ENCODE assay signal across 15 cellular contexts in genomic region chr2:237743024-237743423, GRCh38. TPM values are rescaled to one million over a fixed set of nuclear protein-coding genes. Genes with fewer than 3 reads are reported as not detected.
DNase-seq lines count a peak whose midpoint lies in the region; ATAC-seq lines count a peak whose summit lies in the region.
"Had no signal": no experiment of that assay in that cellular context is flagged by ENCODE, and none has a peak within 500 bp of the region (broad histone marks: within the 10 kb centered on the region; RNA-seq: fewer than 3 reads in every experiment).

No MANE protein-coding gene starts in this region.

- in situ Hi-C loops in GM23248 (cut with MboI): loop anchor here (10.0 kb wide), 2 partner anchors 68 to 158 kb away; no protein-coding TSS in a partner anchor

- no peak overlapping the region for H2AFZ ChIP-seq in GM23248

- peaks cover 17% of the 10 kb centered on the region for H3F3A ChIP-seq in GM23248 (ENCODE audit: insufficient read depth)

- no peak overlapping the region for H3K4me3 ChIP-seq in BLaER1 treated with 17β-estradiol and CSF1 and Interleukin-3, amounts not matched to agents 10 nM and 100 nM
- no peak overlapping the region for H3K4me3 ChIP-seq in GM23248

- H3K27me3 Mint-ChIP-seq in central memory CD8-positive, alpha-beta T cell: no peaks in the 10 kb centered on the region
- no peaks in the 10 kb centered on the region for H3K27me3 Mint-ChIP-seq in naive thymus-derived CD8-positive, alpha-beta T cell

- no peak overlapping the region for H3K4me3 Mint-ChIP-seq in central memory CD8-positive, alpha-beta T cell
- no peak overlapping the region for H3K4me3 Mint-ChIP-seq in naive thymus-derived CD8-positive, alpha-beta T cell

- H3K27me3 ChIP-seq in BLaER1 treated with 17β-estradiol and CSF1 and Interleukin-3, amounts not matched to agents 10 nM and 100 nM: no peaks in the 10 kb centered on the region
- no peaks in the 10 kb centered on the region for H3K27me3 ChIP-seq in GM23248 (replicated peaks; ENCODE audit: insufficient read depth)

- peaks cover 31 to 70% (median 47%) of the 10 kb centered on the region in 10 experiments for H3K4me1 ChIP-seq in BLaER1 treated with 17β-estradiol and CSF1 and Interleukin-3, amounts not matched to agents 10 nM and 100 nM
- H3K4me1 ChIP-seq in GM23248 (ENCODE audit: insufficient read depth): peaks cover 12% of the 10 kb centered on the region

- peaks cover 58% of the 10 kb centered on the region for H3K4me1 Mint-ChIP-seq in central memory CD8-positive, alpha-beta T cell
- H3K4me1 Mint-ChIP-seq in naive thymus-derived CD8-positive, alpha-beta T cell: peaks cover 24 to 62% (median 52%) of the 10 kb centered on the region in 4 donors

- no peak for ATAC-seq in central memory CD8-positive, alpha-beta T cell (replicated peaks; ENCODE audit: extremely low read depth, poor library complexity, severe bottlenecking)
- ATAC-seq in naive thymus-derived CD8-positive, alpha-beta T cell: no peak
- ATAC-seq in HG03442 (IDR thresholded peaks at IDR 0.05; ENCODE audit: unreplicated experiment): no peak

- H3K4me2 ChIP-seq in BLaER1 treated with 17β-estradiol and CSF1 and Interleukin-3, amounts not matched to agents 10 nM and 100 nM: peak overlapping the region in 7 of 11 experiments; percentile 0 to 38 (median 13); a peak in 10 of 22 replicates
- no peak overlapping the region for H3K4me2 ChIP-seq in GM23248 (ENCODE audit: unreplicated experiment)

- peak overlapping the region in 2 of 11 experiments; percentile 36 to 46; a peak in 3 of 22 replicates for H3K9ac ChIP-seq in BLaER1 treated with 17β-estradiol and CSF1 and Interleukin-3, amounts not matched to agents 10 nM and 100 nM
- 0 out of 2 replicates have a peak overlapping the region, but pooled peaks have one; percentile 37 for H3K9ac ChIP-seq in GM23248

- H3K36me3 Mint-ChIP-seq in central memory CD8-positive, alpha-beta T cell (ENCODE audit: insufficient read depth): peaks cover 17% of the 10 kb centered on the region
- H3K36me3 Mint-ChIP-seq in naive thymus-derived CD8-positive, alpha-beta T cell: peaks cover 0 to 39% (median 2%) of the 10 kb centered on the region in 3 donors

- POLR2A ChIA-PET in naive thymus-derived CD8-positive, alpha-beta T cell (lab: Charles Lee): interaction anchor here (1.0 to 4.7 kb wide), 2 partner anchors 68 to 70 kb away, joined by 4 to 24 read pairs; no protein-coding TSS in a partner anchor

- H3K9me2 ChIP-seq in GM23248 (ENCODE audit: insufficient read depth): no peaks in the 10 kb centered on the region

- H3K79me2 ChIP-seq in GM23248 (ENCODE audit: insufficient read depth): peaks cover 96% of the 10 kb centered on the region

- peak overlapping the region; percentile 86 for H3K27ac Mint-ChIP-seq in central memory CD8-positive, alpha-beta T cell (ENCODE audit: low read depth)
- H3K27ac Mint-ChIP-seq in naive thymus-derived CD8-positive, alpha-beta T cell: peak overlapping the region; percentile 81 to 94 (median 92)

- DNase-seq in GM23248 (no peak), NCI-H2196 treated with DMSO at 0.1 percent for 48 hours (lab: John Stamatoyannopoulos, UW; ENCODE audit: unreplicated experiment) (no peak), cerebellar nuclear complex (lab: John Stamatoyannopoulos, UW) (no peak)
- DNase-seq in central memory CD8-positive, alpha-beta T cell (ENCODE audit: low spot score in 2 of 2): no peak
- DNase-seq in naive thymus-derived CD8-positive, alpha-beta T cell: no peak
- no peak for DNase-seq in central memory CD4-positive, alpha-beta T cell
- DNase-seq: activated T-cell treated with anti-CD3 and anti-CD28 coated beads, Interleukin-2, amount 50 U/mL, for 1 hour; C1 segment of cervical spinal cord; mesenchymal stem cell; NCI-H1105 treated with DMSO at 0.1 percent for 48 hours; NCI-H524 treated with DMSO at 0.1 percent for 48 hours; RPMI8226; stimulated activated CD4-positive, alpha-beta T cell treated with anti-CD3 and anti-CD28 coated beads, Interleukin-4, amount 100 ng/mL, for 4 hours had no signal

- no peaks in the 10 kb centered on the region for H3K9me3 Mint-ChIP-seq in central memory CD8-positive, alpha-beta T cell
- no peaks in the 10 kb centered on the region for H3K9me3 Mint-ChIP-seq in naive thymus-derived CD8-positive, alpha-beta T cell

- peaks cover 86 to 100% (median 95%) of the 10 kb centered on the region in 11 experiments for H4K20me1 ChIP-seq in BLaER1 treated with 17β-estradiol and CSF1 and Interleukin-3, amounts not matched to agents 10 nM and 100 nM
- no peaks in the 10 kb centered on the region for H4K20me1 ChIP-seq in GM23248 (ENCODE audit: insufficient read depth)

- H3K36me3 ChIP-seq in BLaER1 treated with 17β-estradiol and CSF1 and Interleukin-3, amounts not matched to agents 10 nM and 100 nM: peaks cover 54 to 79% (median 65%) of the 10 kb centered on the region in 11 experiments
- H3K36me3 ChIP-seq in GM23248 (ENCODE audit: low read depth): no peaks in the 10 kb centered on the region

- WGBS in GM23248 (ENCODE audit: low coverage in 1 of 2, low lambda C conversion rate in 2 of 2, missing lambda C conversion rate in 2 of 2), 2 experiments: 87 to 98% methylated on average over 5 to 6 of the region's 6 CpGs

- H3K27ac ChIP-seq in BLaER1 treated with 17β-estradiol and CSF1 and Interleukin-3, amounts not matched to agents 10 nM and 100 nM: peak overlapping the region in 2 of 11 experiments; percentile 3 to 30; a peak in 2 of 22 replicates
- no peak overlapping the region for H3K27ac ChIP-seq in GM23248

- peaks cover 5 to 16% (median 13%) of the 10 kb centered on the region in 11 experiments; a peak in 19 of 22 replicates for H3K9me3 ChIP-seq in BLaER1 treated with 17β-estradiol and CSF1 and Interleukin-3, amounts not matched to agents 10 nM and 100 nM (replicated peaks in 1 of 11)
- H3K9me3 ChIP-seq in GM23248 (ENCODE audit: low read depth): no peaks in the 10 kb centered on the region

RNA-seq across cellular contexts. Expression of gene RBM44, which starts 55.6 kb away (rescaled TPM):
- total RNA-seq in GM23248 (2014; rRNA removed; shearing (Covaris generic)): 0.11 and 2.8 TPM in 2 replicates
- not detected in 2 replicates for polyA plus RNA-seq in GM23248 (2016; fragmentation: Nextera tagmentation; extraction: Ambion mirVana)
- total RNA-seq in naive thymus-derived CD8-positive, alpha-beta T cell: 1 to 10 TPM in 1 of 2 experiments, under 1 TPM in 1; 0.91 to 1.0 TPM
- under 1 TPM in 1 of 3 donors, not detected in 2; 0.80 TPM for polyA plus RNA-seq in naive thymus-derived CD8-positive, alpha-beta T cell
